ENCODE assay signal across 8 cellular contexts in genomic region chr20:41078329-41078728, GRCh38. TPM values are rescaled to one million over a fixed set of nuclear protein-coding genes. Genes with fewer than 3 reads are reported as not detected.
DNase-seq lines count a peak whose midpoint lies in the region; ATAC-seq, FAIRE-seq and TF ChIP-seq lines count a peak whose summit lies in the region.

No MANE protein-coding gene starts in this region.

- peak; percentile 71 for TF ChIP-seq RAD21 in HepG2 (CRISPR knock-in tag; IDR thresholded peaks at IDR 0.05)

- DNase-seq in DND-41 (no peak), Karpas-422 (peak; percentile 60), astrocyte of the hippocampus (ENCODE audit: low read depth, low spot score) (peak; percentile 75), HepG2 (ENCODE audit: low spot score) (peak; percentile 77), islet precursor cell (no peak), NCI-H128 (lab: John Stamatoyannopoulos, UW; ENCODE audit: unreplicated experiment) (no peak)
- no peak for DNase-seq in activated CD8-positive, alpha-beta memory T cell treated with anti-CD3 and anti-CD28 coated beads for 24 hours

- FAIRE-seq in HepG2 (lab: Jason Lieb, UNC): no peak

- H3K9me3 ChIP-seq in DND-41 (ENCODE audit: insufficient read depth, low read length, severe bottlenecking) (no peaks in the 10 kb centered on the region), Karpas-422 (ENCODE audit: low read length) (no peaks in the 10 kb centered on the region), HepG2 (ENCODE audit: low read length) (no peaks in the 10 kb centered on the region)

- H3K4me2 ChIP-seq in DND-41 (ENCODE audit: insufficient read depth, low read length) (no peak overlapping the region), Karpas-422 (ENCODE audit: low read depth, low read length, poor library complexity, severe bottlenecking) (peak overlapping the region; percentile 46), HepG2 (ENCODE audit: low read depth, low read length) (no peak overlapping the region)

- in situ Hi-C loops in HepG2 (cut with HindIII; ENCODE audit: extremely low pct_ligation_motif_present, low pct_unique_long_range_greater_than_20kb): loop anchor here (5.0 kb wide), 1 partner anchor 81 kb away; no protein-coding TSS in a partner anchor

- H3K36me3 ChIP-seq in DND-41 (ENCODE audit: insufficient read depth, low read length) (peaks cover 84% of the 10 kb centered on the region), Karpas-422 (ENCODE audit: insufficient read depth, low read length) (peaks cover 90% of the 10 kb centered on the region), HepG2 (replicated peaks in 1 of 2; ENCODE audit: control insufficient read depth in 1 of 2, insufficient read depth in 2 of 2, low read length in 2 of 2) (peaks cover 41 to 77% of the 10 kb centered on the region in 2 experiments)

- no peaks in the 10 kb centered on the region for H3K4me1 ChIP-seq in DND-41 (ENCODE audit: insufficient read depth, low read length)
- peaks cover 56% of the 10 kb centered on the region for H3K4me1 ChIP-seq in Karpas-422 (ENCODE audit: low read length)
- H3K4me1 ChIP-seq in HepG2 (ENCODE audit: insufficient read depth, low read length): peaks cover 12% of the 10 kb centered on the region

- TF ChIP-seq EP300 in HepG2 (IDR thresholded peaks at IDR 0.05; ENCODE audit: low read depth in 2 of 2, low read length in 2 of 2) (no peak), HepG2 (CRISPR knock-in tag; IDR thresholded peaks at IDR 0.05; ENCODE audit: borderline replicate concordance) (no peak)

- TF ChIP-seq CTCF in DND-41 (IDR thresholded peaks at IDR 0.05; ENCODE audit: borderline replicate concordance, extremely low read depth, low read length, poor library complexity, severe bottlenecking) (peak; percentile 35), HepG2 (CRISPR knock-in tag; IDR thresholded peaks at IDR 0.05) (peak; percentile 59)

- H3K27ac ChIP-seq in DND-41 (ENCODE audit: low read length) (no peak overlapping the region), Karpas-422 (ENCODE audit: low read length) (peak overlapping the region; percentile 78), HepG2 (ENCODE audit: extremely low read length, insufficient read depth, low read length) (no peak overlapping the region)

- no peaks in the 10 kb centered on the region for H3K9me2 ChIP-seq in Karpas-422 (replicated peaks; ENCODE audit: insufficient read depth, low read length)

- H2AFZ ChIP-seq in DND-41 (ENCODE audit: low read depth, low read length): no peak overlapping the region
- no peak overlapping the region for H2AFZ ChIP-seq in Karpas-422 (ENCODE audit: low read length)
- H2AFZ ChIP-seq in HepG2 (ENCODE audit: low read length): no peak overlapping the region

- CTCF ChIA-PET in HepG2 (lab: Yijun Ruan, JAX; ENCODE audit: low intra/inter-chr PET ratio, low total read pairs): interaction anchor here (1.8 to 3.8 kb wide), 3 partner anchors 88 to 109 kb away, joined by 6 to 37 read pairs (median 25); no protein-coding TSS in a partner anchor

- no TSS peak for BruUV-seq in HepG2 (replicated peaks; lab: Mats Ljungman, UMichigan)

- no peak overlapping the region for H3K9ac ChIP-seq in DND-41 (ENCODE audit: low read depth, low read length)
- H3K9ac ChIP-seq in Karpas-422 (ENCODE audit: low read length): 0 out of 2 replicates have a peak overlapping the region, but pooled peaks have one; percentile 6
- H3K9ac ChIP-seq in HepG2 (ENCODE audit: insufficient read depth, low read depth, low read length): no peak overlapping the region

- TF ChIP-seq POLR2A in HepG2 (IDR thresholded peaks at IDR 0.05; ENCODE audit: insufficient read depth in 1 of 2, low read depth in 2 of 2, low read length in 2 of 2): no peak

- H3K79me2 ChIP-seq in DND-41 (ENCODE audit: insufficient read depth, low read length) (peaks cover 56% of the 10 kb centered on the region), Karpas-422 (ENCODE audit: low read length) (peaks cover 78% of the 10 kb centered on the region), HepG2 (ENCODE audit: insufficient read depth, low read length) (peaks cover 28% of the 10 kb centered on the region)

- POLR2A ChIA-PET in HepG2 (lab: Yijun Ruan, JAX): interaction anchor here (0.9 kb wide), 1 partner anchor 87 kb away, joined by 3 read pairs; no protein-coding TSS in a partner anchor

- intact Hi-C loops in HepG2 (cut with micrococcal nuclease; ENCODE audit: unreplicated experiment): loop anchor here (1.0 to 2.0 kb wide), 4 partner anchors 40 to 110 kb away; partner anchors contain the start of gene TOP1

- H3K4me3 ChIP-seq in DND-41 (ENCODE audit: low read depth in 1 of 2, low read length in 2 of 2) (no peak overlapping the region), Karpas-422 (ENCODE audit: low read length) (no peak overlapping the region), HepG2 (replicated peaks in 1 of 3; ENCODE audit: insufficient read depth in 1 of 3, low read depth in 2 of 3, low read length in 3 of 3) (no peak overlapping the region)

- ATAC-seq in DND-41 (ENCODE audit: insufficient read depth, low read depth) (peak; percentile 45; the same call in 1 of the 3 replicates), HepG2 (peak; percentile 91), HG02571 (IDR thresholded peaks at IDR 0.05; ENCODE audit: unreplicated experiment) (no peak)

- H3K27me3 ChIP-seq in DND-41 (ENCODE audit: insufficient read depth, low read length, poor library complexity) (no peaks in the 10 kb centered on the region), Karpas-422 (ENCODE audit: low read length) (no peaks in the 10 kb centered on the region), HepG2 (ENCODE audit: control insufficient read depth in 1 of 2, insufficient read depth in 2 of 2, low read length in 2 of 2) (no peaks in the 10 kb centered on the region)

- H4K20me1 ChIP-seq in DND-41 (ENCODE audit: insufficient read depth, low read length) (peaks cover 30% of the 10 kb centered on the region), Karpas-422 (ENCODE audit: insufficient read depth, low read depth, low read length) (peaks cover 19% of the 10 kb centered on the region), HepG2 (ENCODE audit: insufficient read depth, low read length) (peaks cover 13% of the 10 kb centered on the region)

TF ChIP-seq in HepG2, 621 proteins besides CTCF, POLR2A, EP300 and RAD21 (continues in another document):
- TF ChIP-seq ZNF567 (CRISPR knock-in tag; IDR thresholded peaks at IDR 0.05; ENCODE audit: borderline replicate concordance): no peak
- TF ChIP-seq SIN3B (IDR thresholded peaks at IDR 0.05; ENCODE audit: low read length): 0 out of 2 replicates have a peak, but pooled peaks have one; percentile 30
- TF ChIP-seq RBAK (CRISPR knock-in tag; IDR thresholded peaks at IDR 0.05): no peak
- no peak for TF ChIP-seq SRSF1 (optimal IDR thresholded peaks at IDR 0.05; ENCODE audit: low read depth, low read length)

RNA-seq across cellular contexts. Expression of gene TOP1, which starts 49.7 kb away (rescaled TPM):
- 89.5 and 101 TPM in 2 replicates for total RNA-seq in Karpas-422 (2014; rRNA removed; shearing (Covaris generic); ENCODE audit: low replicate concordance)
- 19.4 and 75.3 TPM in 2 replicates for total RNA-seq in HepG2 (2016; rRNA removed; fragmentation: Illumina TruSeq; extraction: Trizol)
- total RNA-seq in HepG2 (2016; cell fraction: cytosol; rRNA removed; fragmentation: Illumina TruSeq; extraction: Trizol; ENCODE audit: low read depth): 17.3 and 19.8 TPM in 2 replicates
- 17.0 and 75.6 TPM in 2 replicates for total RNA-seq in HepG2 (2016; cell fraction: insoluble cytoplasmic fraction; rRNA removed; fragmentation: Illumina TruSeq; extraction: Trizol)
- 20.3 and 21.0 TPM in 2 replicates for total RNA-seq in HepG2 (2016; cell fraction: membrane; rRNA removed; fragmentation: Illumina TruSeq; extraction: Trizol)
- total RNA-seq in HepG2 (2016; cell fraction: nucleus; rRNA removed; fragmentation: Illumina TruSeq; extraction: Trizol): 45.7 and 48.4 TPM in 2 replicates
- polyA plus RNA-seq in HepG2 (2011; rRNA removed): 9.9 and 10.2 TPM in 2 replicates
- 5.5 and 9.3 TPM in 2 replicates for polyA plus RNA-seq in HepG2 (2011; cell fraction: cytosol; rRNA removed)
- polyA plus RNA-seq in HepG2 (2011; cell fraction: nucleus; rRNA removed): 10.9 and 11.3 TPM in 2 replicates
- 51.4 and 67.5 TPM in 2 replicates for polyA plus RNA-seq in HepG2 (2012)
- 2.6 and 3.5 TPM in 2 replicates for polyA plus RNA-seq in HepG2 (2016; cell fraction: cytosol; fragmentation: Illumina TruSeq; extraction: Trizol; ENCODE audit: low read depth)
- 131 and 136 TPM in 2 replicates for polyA plus RNA-seq in HepG2 (2016; cell fraction: insoluble cytoplasmic fraction; fragmentation: Illumina TruSeq; extraction: Trizol; ENCODE audit: low read depth)
- 9.6 and 10.8 TPM in 2 replicates for polyA plus RNA-seq in HepG2 (2016; cell fraction: membrane; fragmentation: Illumina TruSeq; extraction: Trizol; ENCODE audit: low read depth)
- 89.8 and 94.4 TPM in 2 replicates for polyA plus RNA-seq in HepG2 (2016; cell fraction: nucleus; fragmentation: Illumina TruSeq; extraction: Trizol; ENCODE audit: insufficient read depth, low read depth)
- polyA minus RNA-seq in HepG2 (2011; rRNA and poly(A)+ RNA removed; ENCODE audit: low replicate concordance): 7.0 and 9.4 TPM in 2 replicates
- polyA minus RNA-seq in HepG2 (2011; cell fraction: cytosol; rRNA and poly(A)+ RNA removed): 25.1 and 28.4 TPM in 2 replicates
- polyA minus RNA-seq in HepG2 (2011; cell fraction: nucleus; rRNA and poly(A)+ RNA removed): 21.5 and 22.1 TPM in 2 replicates

RNA-seq across cellular contexts. Expression of gene PLCG1, which starts 59.0 kb away (rescaled TPM):
- 48.6 and 69.0 TPM in 2 replicates for total RNA-seq in Karpas-422 (2014; rRNA removed; shearing (Covaris generic); ENCODE audit: low replicate concordance)
- total RNA-seq in HepG2 (2016; rRNA removed; fragmentation: Illumina TruSeq; extraction: Trizol): 53.1 and 85.3 TPM in 2 replicates
- 8.3 and 10.2 TPM in 2 replicates for total RNA-seq in HepG2 (2016; cell fraction: cytosol; rRNA removed; fragmentation: Illumina TruSeq; extraction: Trizol; ENCODE audit: low read depth)
- total RNA-seq in HepG2 (2016; cell fraction: insoluble cytoplasmic fraction; rRNA removed; fragmentation: Illumina TruSeq; extraction: Trizol): 43.2 and 85.3 TPM in 2 replicates
- total RNA-seq in HepG2 (2016; cell fraction: membrane; rRNA removed; fragmentation: Illumina TruSeq; extraction: Trizol): 23.6 and 25.9 TPM in 2 replicates
- 119 and 141 TPM in 2 replicates for total RNA-seq in HepG2 (2016; cell fraction: nucleus; rRNA removed; fragmentation: Illumina TruSeq; extraction: Trizol)
- polyA plus RNA-seq in HepG2 (2011; rRNA removed): 158 and 207 TPM in 2 replicates
- polyA plus RNA-seq in HepG2 (2011; cell fraction: cytosol; rRNA removed): 50.7 and 54.7 TPM in 2 replicates
- 1,608 and 1,708 TPM in 2 replicates for polyA plus RNA-seq in HepG2 (2011; cell fraction: nucleus; rRNA removed)
- 152 and 164 TPM in 2 replicates for polyA plus RNA-seq in HepG2 (2012)
- 3.6 and 4.0 TPM in 2 replicates for polyA plus RNA-seq in HepG2 (2016; cell fraction: cytosol; fragmentation: Illumina TruSeq; extraction: Trizol; ENCODE audit: low read depth)
- polyA plus RNA-seq in HepG2 (2016; cell fraction: insoluble cytoplasmic fraction; fragmentation: Illumina TruSeq; extraction: Trizol; ENCODE audit: low read depth): 54.2 and 61.1 TPM in 2 replicates
- polyA plus RNA-seq in HepG2 (2016; cell fraction: membrane; fragmentation: Illumina TruSeq; extraction: Trizol; ENCODE audit: low read depth): 12.4 and 12.5 TPM in 2 replicates
- 371 and 407 TPM in 2 replicates for polyA plus RNA-seq in HepG2 (2016; cell fraction: nucleus; fragmentation: Illumina TruSeq; extraction: Trizol; ENCODE audit: insufficient read depth, low read depth)
- polyA minus RNA-seq in HepG2 (2011; rRNA and poly(A)+ RNA removed; ENCODE audit: low replicate concordance): 74.2 and 219 TPM in 2 replicates
- 77.9 and 95.1 TPM in 2 replicates for polyA minus RNA-seq in HepG2 (2011; cell fraction: cytosol; rRNA and poly(A)+ RNA removed)
- 286 and 292 TPM in 2 replicates for polyA minus RNA-seq in HepG2 (2011; cell fraction: nucleus; rRNA and poly(A)+ RNA removed)

Comparison
In these comparisons a context has a peak if more than half of its experiments do, and no peak if none do; other contexts are left out.
1. DNase-seq: peak in Karpas-422 (single experiment), astrocyte of the hippocampus (single experiment) and HepG2 (single experiment); none in DND-41 (single experiment), islet precursor cell (single experiment), activated CD8-positive, alpha-beta memory T cell treated with anti-CD3 and anti-CD28 coated beads for 24 hours (single experiment) and NCI-H128 (single experiment).